Comparison of ENCODE assay signal across 10 cellular contexts in the genomic region with DNA sequence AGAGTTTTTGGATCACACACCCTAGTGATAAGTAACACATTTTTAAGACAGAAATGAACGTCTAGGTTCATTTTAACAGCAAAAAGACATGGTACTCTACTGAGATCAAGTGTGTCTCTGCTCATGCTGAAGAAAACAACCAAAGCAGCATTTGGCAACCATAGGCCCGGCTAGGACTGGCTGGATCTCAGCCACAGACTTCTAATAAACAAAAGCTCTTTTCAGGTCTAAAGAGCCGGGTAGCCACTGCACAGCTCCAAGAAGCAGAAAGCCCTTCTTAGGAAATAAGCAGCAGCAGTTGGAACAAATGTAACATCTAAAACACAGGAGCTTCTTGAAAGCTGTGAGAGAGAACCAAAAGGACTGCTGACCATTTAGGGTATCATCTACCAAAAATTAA. TPM values are rescaled to one million over a fixed set of nuclear protein-coding genes. Genes with fewer than 3 reads are reported as not detected.
A peak's percentile ranks its signal among the peaks of the same experiment; 100 is the strongest.
DNase-seq lines count a peak whose midpoint lies in the region; ATAC-seq, FAIRE-seq and TF ChIP-seq lines count a peak whose summit lies in the region.
"Had no signal": no experiment of that assay in that cellular context is flagged by ENCODE, and none has a peak within 500 bp of the region (broad histone marks: within the 10 kb centered on the region; RNA-seq: fewer than 3 reads in every experiment).

No MANE protein-coding gene starts in this region.

- peaks cover 21% of the 10 kb centered on the region for H3K79me2 ChIP-seq in HepG2 (ENCODE audit: insufficient read depth, low read length)

- intact Hi-C loops in HepG2 (cut with micrococcal nuclease; ENCODE audit: unreplicated experiment) = loop anchor here (1.0 kb wide), 1 partner anchor 128 kb away; no protein-coding TSS in a partner anchor
- intact Hi-C loops in head of caudate nucleus (cut with DNase I) = loop anchor here (5.0 kb wide), 1 partner anchor 36 kb away; the partner anchor contains the start of gene PITPNB
- intact Hi-C loops in aorta (cut with DNase I) = loop anchor here (2.0 to 5.0 kb wide), 2 partner anchors 36 to 127 kb away; partner anchors contain the start of gene PITPNB (in 1 of the 2)

- no peak overlapping the region for H2AFZ ChIP-seq in HepG2 (ENCODE audit: low read length)

- peaks cover 4 to 39% (median 31%) of the 10 kb centered on the region in 4 donors for H3K4me1 ChIP-seq in liver (ENCODE audit: control insufficient read depth in 4 of 4, insufficient read depth in 4 of 4, low read length in 3 of 4)
- peaks cover 43% of the 10 kb centered on the region for H3K4me1 ChIP-seq in HepG2 (ENCODE audit: insufficient read depth, low read length)
- H3K4me1 ChIP-seq in aorta (ENCODE audit: control insufficient read depth in 1 of 2, insufficient read depth in 2 of 2, low read length in 2 of 2) = peaks cover 3% of the 10 kb centered on the region in 2 donors

- ATAC-seq in HepG2 (no peak), aorta (ENCODE audit: low FRiP score) (peak; percentile 75), GM21381 (IDR thresholded peaks at IDR 0.05; ENCODE audit: unreplicated experiment) (no peak), HG03196 (IDR thresholded peaks at IDR 0.05; ENCODE audit: unreplicated experiment) (no peak)

- POLR2A ChIA-PET in HepG2 (lab: Yijun Ruan, JAX) = interaction anchor here (1.1 kb wide), 1 partner anchor 38 kb away, joined by 4 read pairs; the partner anchor contains the start of gene PITPNB

- no peaks in the 10 kb centered on the region for H3K9me3 Mint-ChIP-seq in osteocyte (ENCODE audit: unreplicated experiment)

- peaks cover 72% of the 10 kb centered on the region for H3K4me1 Mint-ChIP-seq in osteocyte (ENCODE audit: unreplicated experiment)

- H3K36me3 Mint-ChIP-seq in osteocyte (ENCODE audit: unreplicated experiment) = peaks cover 7% of the 10 kb centered on the region

- no peak for TF ChIP-seq EP300 in HepG2 (IDR thresholded peaks at IDR 0.05; ENCODE audit: low read depth in 2 of 2, low read length in 2 of 2)
- TF ChIP-seq EP300 in HepG2 (CRISPR knock-in tag; IDR thresholded peaks at IDR 0.05; ENCODE audit: borderline replicate concordance) = no peak

- peaks cover 0 to 14% (median 7%) of the 10 kb centered on the region in 4 donors for H3K36me3 ChIP-seq in liver (ENCODE audit: control insufficient read depth in 4 of 4, insufficient read depth in 3 of 4, low read depth in 1 of 4, low read length in 3 of 4)
- peaks cover 3 to 27% of the 10 kb centered on the region in 2 experiments; a peak in 4 of 5 replicates for H3K36me3 ChIP-seq in HepG2 (replicated peaks in 1 of 2; ENCODE audit: control insufficient read depth in 1 of 2, insufficient read depth in 2 of 2, low read length in 2 of 2)
- H3K36me3 ChIP-seq in aorta (ENCODE audit: control insufficient read depth in 1 of 2, insufficient read depth in 2 of 2, low read length in 1 of 2) = peaks cover 0 to 2% of the 10 kb centered on the region in 2 donors

- H3K4me3 ChIP-seq in liver (ENCODE audit: low read depth in 1 of 3, low read length in 3 of 3) = no peak overlapping the region
- H3K4me3 ChIP-seq in HepG2 (replicated peaks in 1 of 3; ENCODE audit: insufficient read depth in 1 of 3, low read depth in 2 of 3, low read length in 3 of 3) = no peak overlapping the region
- H3K4me3 ChIP-seq in aorta (ENCODE audit: low read length in 2 of 2) = peak overlapping the region in 1 of 2 donors; percentile 34

- H3K27ac ChIP-seq in liver (ENCODE audit: low read depth in 1 of 2, low read length in 2 of 2) = peak overlapping the region; percentile 16 to 56
- no peak overlapping the region for H3K27ac ChIP-seq in HepG2 (ENCODE audit: extremely low read length, insufficient read depth, low read length)
- peak overlapping the region; percentile 2 to 77 for H3K27ac ChIP-seq in aorta (ENCODE audit: low read depth in 1 of 2, low read length in 2 of 2)

- FAIRE-seq in HepG2 (lab: Jason Lieb, UNC) = no peak

- TF ChIP-seq RAD21 in liver (IDR thresholded peaks at IDR 0.05) = no peak
- no peak for TF ChIP-seq RAD21 in HepG2 (CRISPR knock-in tag; IDR thresholded peaks at IDR 0.05)

- WGBS in liver = 24% methylated on average over 3 of the region's 3 CpGs
- WGBS in HepG2 (ENCODE audit: low lambda C conversion rate) = 80% methylated on average over 3 of the region's 3 CpGs
- 5% methylated on average over 3 of the region's 3 CpGs for WGBS in aorta, 2 donors

- H3K27me3 Mint-ChIP-seq in osteocyte (ENCODE audit: unreplicated experiment) = no peaks in the 10 kb centered on the region
- H3K27me3 Mint-ChIP-seq: activated naive CD8-positive, alpha-beta T cell had no signal

- H3K9me3 ChIP-seq in liver (ENCODE audit: control insufficient read depth in 4 of 4, low read length in 3 of 4) = no peaks in the 10 kb centered on the region
- H3K9me3 ChIP-seq in HepG2 (ENCODE audit: low read length) = no peaks in the 10 kb centered on the region
- H3K9me3 ChIP-seq in aorta (ENCODE audit: control insufficient read depth, low read length) = no peaks in the 10 kb centered on the region

- H3K27me3 ChIP-seq in liver (ENCODE audit: control insufficient read depth in 4 of 4, insufficient read depth in 4 of 4, low read length in 3 of 4) (no peaks in the 10 kb centered on the region), HepG2 (ENCODE audit: control insufficient read depth in 1 of 2, insufficient read depth in 2 of 2, low read length in 2 of 2) (no peaks in the 10 kb centered on the region), aorta (ENCODE audit: control insufficient read depth in 1 of 2, insufficient read depth in 2 of 2, low read length in 1 of 2) (no peaks in the 10 kb centered on the region)

- BruUV-seq in HepG2 (replicated peaks; lab: Mats Ljungman, UMichigan) = no TSS peak

- CTCF ChIA-PET in HepG2 (lab: Yijun Ruan, JAX; ENCODE audit: low intra/inter-chr PET ratio, low total read pairs) = interaction anchor here (1.4 to 2.9 kb wide), 2 partner anchors 56 to 128 kb away, joined by 8 to 27 read pairs; no protein-coding TSS in a partner anchor

- no peak overlapping the region for H3K4me2 ChIP-seq in HepG2 (ENCODE audit: low read depth, low read length)

- H3K27ac Mint-ChIP-seq in osteocyte (ENCODE audit: unreplicated experiment) = peak overlapping the region; percentile 47
- H3K27ac Mint-ChIP-seq: activated naive CD8-positive, alpha-beta T cell had no signal

- in situ Hi-C loops in HepG2 (cut with HindIII; ENCODE audit: extremely low pct_ligation_motif_present, low pct_unique_long_range_greater_than_20kb) = no loop called here

- peak overlapping the region; percentile 26 to 28 for H3K9ac ChIP-seq in liver (ENCODE audit: low read depth in 1 of 2, low read length in 2 of 2)
- no peak overlapping the region for H3K9ac ChIP-seq in HepG2 (ENCODE audit: insufficient read depth, low read depth, low read length)

- TF ChIP-seq POLR2A in HepG2 (IDR thresholded peaks at IDR 0.05; ENCODE audit: insufficient read depth in 1 of 2, low read depth in 2 of 2, low read length in 2 of 2) = no peak

- TF ChIP-seq CTCF in liver (IDR thresholded peaks at IDR 0.05; ENCODE audit: low read depth, low read length, missing input control) (no peak), HepG2 (CRISPR knock-in tag; IDR thresholded peaks at IDR 0.05) (no peak), osteocyte (IDR thresholded peaks at IDR 0.05) (no peak)

- DNase-seq in HepG2 (ENCODE audit: low spot score) (no peak), head of caudate nucleus (peak; percentile 37 to 87 (median 71)), osteocyte (ENCODE audit: extremely low spot score, unreplicated experiment) (no peak), aorta (no peak), germinal center (ENCODE audit: low spot score) (no peak)
- DNase-seq: activated CD4-positive, CD25-positive, alpha-beta regulatory T cell had no signal

- H3K4me3 Mint-ChIP-seq in osteocyte (ENCODE audit: unreplicated experiment) = no peak overlapping the region
- H3K4me3 Mint-ChIP-seq: activated naive CD8-positive, alpha-beta T cell had no signal

- H4K20me1 ChIP-seq in HepG2 (ENCODE audit: insufficient read depth, low read length) = peaks cover 2% of the 10 kb centered on the region

TF ChIP-seq in liver, 16 proteins besides CTCF, POLR2A, EP300 and RAD21 (continues in another document):
- TF ChIP-seq SP1 (IDR thresholded peaks at IDR 0.05) (no peak), HNF4G (IDR thresholded peaks at IDR 0.05) (no peak), GABPA (IDR thresholded peaks at IDR 0.05 in 1 of 2, conservative IDR thresholded peaks at IDR 0.05 in 1 of 2) (no peak), YY1 (IDR thresholded peaks at IDR 0.05) (no peak), RXRA (IDR thresholded peaks at IDR 0.05) (no peak)

RNA-seq across cellular contexts. Expression of gene PITPNB, which starts 37.7 kb away (rescaled TPM):
- total RNA-seq in liver (10 to 100 TPM; 18.4 to 42.8 TPM), HepG2 (2016; rRNA removed; fragmentation: Illumina TruSeq; extraction: Trizol) (17.0 and 40.7 TPM in 2 replicates), osteocyte (86.6 and 86.7 TPM in 2 replicates), aorta (100 to 1,000 TPM; 130 to 162 TPM)
- polyA plus RNA-seq in liver (10 to 100 TPM; 26.0 to 57.4 TPM), HepG2 (2011; rRNA removed) (28.1 and 30.1 TPM in 2 replicates), aorta (10 to 100 TPM; 50.7 to 73.3 TPM)
- 23.7 and 24.5 TPM in 2 replicates for total RNA-seq in HepG2 (2016; cell fraction: cytosol; rRNA removed; fragmentation: Illumina TruSeq; extraction: Trizol; ENCODE audit: low read depth)
- 17.3 and 36.3 TPM in 2 replicates for total RNA-seq in HepG2 (2016; cell fraction: insoluble cytoplasmic fraction; rRNA removed; fragmentation: Illumina TruSeq; extraction: Trizol)
- 17.7 and 19.6 TPM in 2 replicates for total RNA-seq in HepG2 (2016; cell fraction: membrane; rRNA removed; fragmentation: Illumina TruSeq; extraction: Trizol)
- total RNA-seq in HepG2 (2016; cell fraction: nucleus; rRNA removed; fragmentation: Illumina TruSeq; extraction: Trizol) = 30.0 and 32.6 TPM in 2 replicates
- polyA plus RNA-seq in HepG2 (2011; cell fraction: cytosol; rRNA removed) = 12.4 and 18.9 TPM in 2 replicates
- 12.4 and 19.6 TPM in 2 replicates for polyA plus RNA-seq in HepG2 (2011; cell fraction: nucleus; rRNA removed)
- 34.7 and 41.5 TPM in 2 replicates for polyA plus RNA-seq in HepG2 (2012)
- 4.7 and 4.8 TPM in 2 replicates for polyA plus RNA-seq in HepG2 (2016; cell fraction: cytosol; fragmentation: Illumina TruSeq; extraction: Trizol; ENCODE audit: low read depth)
- 82.4 and 83.3 TPM in 2 replicates for polyA plus RNA-seq in HepG2 (2016; cell fraction: insoluble cytoplasmic fraction; fragmentation: Illumina TruSeq; extraction: Trizol; ENCODE audit: low read depth)
- 12.6 and 14.2 TPM in 2 replicates for polyA plus RNA-seq in HepG2 (2016; cell fraction: membrane; fragmentation: Illumina TruSeq; extraction: Trizol; ENCODE audit: low read depth)
- polyA plus RNA-seq in HepG2 (2016; cell fraction: nucleus; fragmentation: Illumina TruSeq; extraction: Trizol; ENCODE audit: insufficient read depth, low read depth) = 48.7 and 48.8 TPM in 2 replicates
- polyA minus RNA-seq in HepG2 (2011; rRNA and poly(A)+ RNA removed; ENCODE audit: low replicate concordance) = 19.2 and 28.5 TPM in 2 replicates
- polyA minus RNA-seq in HepG2 (2011; cell fraction: cytosol; rRNA and poly(A)+ RNA removed) = 16.3 and 22.9 TPM in 2 replicates
- 58.1 and 64.4 TPM in 2 replicates for polyA minus RNA-seq in HepG2 (2011; cell fraction: nucleus; rRNA and poly(A)+ RNA removed)

Comparison
In these comparisons a context has a peak if more than half of its experiments do, and no peak if none do; other contexts are left out.
1. DNase-seq: peak in head of caudate nucleus (42 of 42); none in HepG2 (single experiment), osteocyte (single experiment), aorta (0 of 2) and germinal center (single experiment).